30 cellular contexts compared by ENCODE assay signal in the genomic region with DNA sequence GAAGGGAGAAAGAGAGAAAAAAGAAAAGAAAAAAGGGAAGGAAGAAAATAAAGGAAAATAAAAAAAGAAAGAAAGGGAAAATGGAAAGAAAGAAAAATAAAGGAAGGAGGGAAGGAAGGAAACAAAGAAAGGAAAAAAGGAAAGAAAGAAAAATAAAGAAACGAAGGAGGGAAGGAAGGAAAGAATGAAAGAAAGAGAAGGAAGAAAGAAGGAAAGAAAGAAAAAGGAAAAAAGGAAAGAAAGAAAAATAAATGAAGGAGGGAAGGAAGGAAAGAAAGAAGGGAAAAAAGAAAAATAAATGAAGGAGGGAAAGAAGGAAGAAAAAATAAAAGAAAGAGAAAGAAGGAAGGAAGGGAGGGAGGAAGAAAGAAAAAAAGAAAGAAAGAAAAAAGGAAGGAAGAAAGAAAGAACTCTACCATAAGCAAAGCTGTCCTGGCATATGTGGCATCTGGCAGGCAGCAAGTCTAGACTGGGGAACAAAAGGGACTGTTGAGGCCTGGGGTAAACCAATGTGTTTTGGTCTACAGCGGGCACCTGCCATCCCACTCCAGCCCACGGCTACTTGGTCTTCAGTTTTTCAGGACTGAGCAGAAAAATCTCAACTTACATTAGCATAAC.
"Had no signal": no experiment of that assay in that cellular context is flagged by ENCODE, and none has a peak within 500 bp of the region (broad histone marks: within the 10 kb centered on the region; RNA-seq: fewer than 3 reads in every experiment).

No MANE protein-coding gene starts in this region.

- H3K27ac Mint-ChIP-seq: activated CD4-positive, alpha-beta memory T cell treated with anti-CD3 and anti-CD28 coated beads, Interleukin-2, amount 10 ng/mL, durations not matched to agents 7 days and 5 days; activated CD4-positive, alpha-beta T cell treated with anti-CD3 and anti-CD28 coated beads, Interleukin-2, amount 10 ng/mL, durations not matched to agents 7 days and 5 days; activated CD8-positive, alpha-beta memory T cell treated with anti-CD3 and anti-CD28 coated beads, Interleukin-2, amount 10 ng/mL, durations not matched to agents 7 days and 5 days; activated naive CD4-positive, alpha-beta T cell treated with anti-CD3 and anti-CD28 coated beads for 36 hours; activated naive CD4-positive, alpha-beta T cell treated with anti-CD3 and anti-CD28 coated beads, Interleukin-2, amount 50 U/mL, for 24 hours; activated naive CD8-positive, alpha-beta T cell treated with anti-CD3 and anti-CD28 coated beads for 36 hours; activated naive CD8-positive, alpha-beta T cell treated with anti-CD3 and anti-CD28 coated beads, Interleukin-2, amount 50 U/mL, for 24 hours; activated T-helper 1 cell treated with anti-CD3 and anti-CD28 coated beads, Interleukin-12 subunit alpha, Interleukin-12 subunit beta, Interleukin-2, Interleukin-4 antibody, amounts not matched to agents 30 ng/mL and 10 ng/mL and 1 ng/mL, durations not matched to agents 14 hours and 24 hours and 36 hours; activated T-helper 2 cell treated with anti-CD3 and anti-CD28 coated beads, Interferon-gamma antibody, Interleukin-2, Interleukin-4, amounts not matched to agents 10 μg/mL and 5 μg/mL and 100 μg/mL, durations not matched to agents 14 hours and 24 hours and 36 hours; dendritic cell treated with granulocyte-macrophage colony-stimulating factor and Interleukin-4, amounts not matched to agents 40 ng/mL and 50 ng/mL, for 4 days; endodermal cell had no signal

- H3K4me3 Mint-ChIP-seq: activated CD4-positive, alpha-beta memory T cell treated with anti-CD3 and anti-CD28 coated beads, Interleukin-2, amount 10 ng/mL, durations not matched to agents 7 days and 5 days; activated CD4-positive, alpha-beta T cell treated with anti-CD3 and anti-CD28 coated beads, Interleukin-2, amount 10 ng/mL, durations not matched to agents 7 days and 5 days; activated CD8-positive, alpha-beta memory T cell treated with anti-CD3 and anti-CD28 coated beads, Interleukin-2, amount 10 ng/mL, durations not matched to agents 7 days and 5 days; activated naive CD4-positive, alpha-beta T cell treated with anti-CD3 and anti-CD28 coated beads for 36 hours; activated naive CD4-positive, alpha-beta T cell treated with anti-CD3 and anti-CD28 coated beads, Interleukin-2, amount 50 U/mL, for 24 hours; activated naive CD8-positive, alpha-beta T cell treated with anti-CD3 and anti-CD28 coated beads for 36 hours; activated naive CD8-positive, alpha-beta T cell treated with anti-CD3 and anti-CD28 coated beads, Interleukin-2, amount 50 U/mL, for 24 hours; activated T-helper 1 cell treated with anti-CD3 and anti-CD28 coated beads, Interleukin-12 subunit alpha, Interleukin-12 subunit beta, Interleukin-2, Interleukin-4 antibody, amounts not matched to agents 30 ng/mL and 10 ng/mL and 1 ng/mL, durations not matched to agents 14 hours and 24 hours and 36 hours; dendritic cell treated with granulocyte-macrophage colony-stimulating factor and Interleukin-4, amounts not matched to agents 40 ng/mL and 50 ng/mL, for 4 days; endodermal cell had no signal

- H3K27me3 Mint-ChIP-seq: activated CD4-positive, alpha-beta memory T cell treated with anti-CD3 and anti-CD28 coated beads, Interleukin-2, amount 10 ng/mL, durations not matched to agents 7 days and 5 days; activated CD8-positive, alpha-beta memory T cell treated with anti-CD3 and anti-CD28 coated beads, Interleukin-2, amount 10 ng/mL, durations not matched to agents 7 days and 5 days; activated naive CD8-positive, alpha-beta T cell treated with anti-CD3 and anti-CD28 coated beads, Interleukin-2, amount 50 U/mL, for 24 hours had no signal

- H3K36me3 Mint-ChIP-seq: activated CD8-positive, alpha-beta memory T cell treated with anti-CD3 and anti-CD28 coated beads, Interleukin-2, amount 10 ng/mL, durations not matched to agents 7 days and 5 days; activated naive CD4-positive, alpha-beta T cell treated with anti-CD3 and anti-CD28 coated beads, Interleukin-2, amount 50 U/mL, for 24 hours; activated naive CD8-positive, alpha-beta T cell treated with anti-CD3 and anti-CD28 coated beads for 36 hours had no signal

- H3K36me3 ChIP-seq: adrenal gland had no signal

- ATAC-seq: activated CD8-positive, alpha-beta memory T cell treated with anti-CD3 and anti-CD28 coated beads, Interleukin-2, amount 10 ng/mL, durations not matched to agents 7 days and 5 days; activated naive CD8-positive, alpha-beta T cell treated with anti-CD3 and anti-CD28 coated beads, Interleukin-2, amount 50 U/mL, for 24 hours; body of pancreas had no signal

- H3K4me1 Mint-ChIP-seq: activated CD4-positive, alpha-beta memory T cell treated with anti-CD3 and anti-CD28 coated beads, Interleukin-2, amount 10 ng/mL, durations not matched to agents 7 days and 5 days; activated CD4-positive, alpha-beta T cell treated with anti-CD3 and anti-CD28 coated beads, Interleukin-2, amount 10 ng/mL, durations not matched to agents 7 days and 5 days; activated CD8-positive, alpha-beta memory T cell treated with anti-CD3 and anti-CD28 coated beads, Interleukin-2, amount 10 ng/mL, durations not matched to agents 7 days and 5 days; activated naive CD4-positive, alpha-beta T cell treated with anti-CD3 and anti-CD28 coated beads, Interleukin-2, amount 50 U/mL, for 24 hours; activated naive CD8-positive, alpha-beta T cell treated with anti-CD3 and anti-CD28 coated beads for 36 hours; activated naive CD8-positive, alpha-beta T cell treated with anti-CD3 and anti-CD28 coated beads, Interleukin-2, amount 50 U/mL, for 24 hours had no signal

- H3K9me3 ChIP-seq: adrenal gland, body of pancreas had no signal

- H3K27me3 ChIP-seq: adrenal gland, body of pancreas had no signal

- H3K27ac ChIP-seq: adrenal gland, body of pancreas, coronary artery, dorsolateral prefrontal cortex had no signal

- H3K4me3 ChIP-seq: adrenal gland, body of pancreas, coronary artery, dorsolateral prefrontal cortex had no signal

- DNase-seq: activated CD4-positive, alpha-beta memory T cell treated with anti-CD3 and anti-CD28 coated beads, Interleukin-2, amount 10 ng/mL, durations not matched to agents 7 days and 5 days; activated CD4-positive, alpha-beta T cell treated with anti-CD3 and anti-CD28 coated beads for 1 hour; activated CD4-positive, alpha-beta T cell treated with anti-CD3 and anti-CD28 coated beads for 4 hours; activated CD4-positive, alpha-beta T cell treated with anti-CD3 and anti-CD28 coated beads, Interleukin-2, amount 10 ng/mL, durations not matched to agents 7 days and 5 days; activated CD4-positive, alpha-beta T cell treated with anti-CD3 and anti-CD28 coated beads, Interleukin-2, amount 50 U/mL, for 4 hours; activated CD8-positive, alpha-beta memory T cell treated with anti-CD3 and anti-CD28 coated beads, Interleukin-2, amount 10 ng/mL, durations not matched to agents 7 days and 5 days; activated CD8-positive, alpha-beta memory T cell treated with anti-CD3 and anti-CD28 coated beads, Interleukin-2, amount 50 U/mL, for 4 hours; activated effector memory CD4-positive, alpha-beta T cell treated with anti-CD3 and anti-CD28 coated beads, Interleukin-2, amount 50 U/mL, for 16 hours; activated naive CD4-positive, alpha-beta T cell treated with anti-CD3 and anti-CD28 coated beads for 36 hours; activated naive CD8-positive, alpha-beta T cell treated with anti-CD3 and anti-CD28 coated beads for 36 hours; activated naive CD8-positive, alpha-beta T cell treated with anti-CD3 and anti-CD28 coated beads, Interleukin-2, amount 50 U/mL, for 24 hours; activated T-cell treated with anti-CD3 and anti-CD28 coated beads, Interleukin-2, amount 50 U/mL, for 1 hour; activated T-cell treated with anti-CD3 and anti-CD28 coated beads, Interleukin-2, amount 50 U/mL, for 48 hours; adrenal gland; amygdala; aorta; body of pancreas; caudate nucleus; cerebellar nuclear complex; dorsolateral prefrontal cortex; effector memory CD4-positive, alpha-beta T cell; endodermal cell; foreskin fibroblast; head of caudate nucleus; T-helper 2 cell had no signal

- H3K9me3 Mint-ChIP-seq: activated CD4-positive, alpha-beta memory T cell treated with anti-CD3 and anti-CD28 coated beads, Interleukin-2, amount 10 ng/mL, durations not matched to agents 7 days and 5 days; activated CD4-positive, alpha-beta T cell treated with anti-CD3 and anti-CD28 coated beads, Interleukin-2, amount 10 ng/mL, durations not matched to agents 7 days and 5 days; activated naive CD4-positive, alpha-beta T cell treated with anti-CD3 and anti-CD28 coated beads for 36 hours; activated naive CD4-positive, alpha-beta T cell treated with anti-CD3 and anti-CD28 coated beads, Interleukin-2, amount 50 U/mL, for 24 hours; activated naive CD8-positive, alpha-beta T cell treated with anti-CD3 and anti-CD28 coated beads for 36 hours; activated naive CD8-positive, alpha-beta T cell treated with anti-CD3 and anti-CD28 coated beads, Interleukin-2, amount 50 U/mL, for 24 hours; activated T-helper 1 cell treated with anti-CD3 and anti-CD28 coated beads, Interleukin-12 subunit alpha, Interleukin-12 subunit beta, Interleukin-2, Interleukin-4 antibody, amounts not matched to agents 30 ng/mL and 10 ng/mL and 1 ng/mL, durations not matched to agents 14 hours and 24 hours and 36 hours; activated T-helper 2 cell treated with anti-CD3 and anti-CD28 coated beads, Interferon-gamma antibody, Interleukin-2, Interleukin-4, amounts not matched to agents 10 μg/mL and 5 μg/mL and 100 μg/mL, durations not matched to agents 14 hours and 24 hours and 36 hours; dendritic cell treated with granulocyte-macrophage colony-stimulating factor and Interleukin-4, amounts not matched to agents 40 ng/mL and 50 ng/mL, for 4 days had no signal

- H3K4me1 ChIP-seq: adrenal gland, body of pancreas had no signal
